Comparison of ENCODE assay signal across 17 cellular contexts in the genomic region with DNA sequence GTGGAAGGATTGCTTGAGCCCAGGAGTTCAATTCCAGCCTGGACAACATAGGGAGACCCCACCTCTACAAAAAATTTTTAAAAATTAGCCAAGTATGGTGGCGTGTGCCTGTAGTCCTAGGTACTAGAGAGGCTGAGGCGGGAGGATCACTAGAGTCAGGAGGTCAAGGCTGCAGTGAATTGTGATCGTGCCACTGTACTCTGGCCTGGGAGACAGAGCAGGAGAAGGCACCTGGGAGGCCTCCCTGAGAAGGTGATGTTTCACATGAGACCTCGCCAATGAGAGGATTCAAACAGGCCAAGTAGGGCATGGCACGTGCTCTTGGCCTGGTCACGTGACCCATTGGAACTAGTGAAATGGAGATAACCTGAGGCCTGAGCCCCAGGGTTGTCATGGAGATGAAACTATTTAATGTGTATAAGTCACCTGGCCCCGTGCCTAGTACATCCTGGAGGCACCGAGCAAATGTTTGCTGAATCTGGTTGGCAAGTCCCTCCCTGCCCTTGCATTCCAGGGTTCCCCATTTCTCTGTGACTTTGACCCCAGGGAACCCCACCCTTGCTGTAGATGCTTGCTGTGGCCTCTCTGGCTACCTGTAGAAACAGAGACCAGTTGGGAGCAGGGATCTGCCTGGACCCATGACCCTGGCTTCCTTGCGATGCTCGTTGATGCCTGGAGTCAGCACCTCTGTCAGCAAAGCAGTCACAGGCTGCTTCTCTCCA. TPM values are rescaled to one million over a fixed set of nuclear protein-coding genes. Genes with fewer than 3 reads are reported as not detected.
DNase-seq lines count a peak whose midpoint lies in the region; ATAC-seq and TF ChIP-seq lines count a peak whose summit lies in the region.
"Had no signal": no experiment of that assay in that cellular context is flagged by ENCODE, and none has a peak within 500 bp of the region (broad histone marks: within the 10 kb centered on the region; RNA-seq: fewer than 3 reads in every experiment).

No MANE protein-coding gene starts in this region.

- no peaks in the 10 kb centered on the region for H3K27me3 Mint-ChIP-seq in activated T-cell treated with anti-CD3 and anti-CD28 coated beads, Interleukin-2, amount 50 U/mL, for 72 hours (ENCODE audit: low read depth)
- H3K27me3 Mint-ChIP-seq: CD4-positive, alpha-beta memory T cell had no signal

- DNase-seq in DMS53 treated with DMSO at 0.1 percent for 48 hours (lab: John Stamatoyannopoulos, UW; ENCODE audit: unreplicated experiment) (peak; percentile 47), NCI-H2029 treated with DMSO at 0.1 percent for 48 hours (lab: John Stamatoyannopoulos, UW) (peak; percentile 69), breast epithelium (ENCODE audit: low spot score in 2 of 2) (peak; percentile 65 to 86), mucosa of descending colon (peak; percentile 85 to 90 (median 90)), NCI-H187 (lab: John Stamatoyannopoulos, UW) (no peak)
- no peak for DNase-seq in activated T-cell treated with anti-CD3 and anti-CD28 coated beads, Interleukin-2, amount 50 U/mL, for 72 hours
- DNase-seq: activated CD4-positive, alpha-beta T cell treated with anti-CD3 and anti-CD28 coated beads, Interleukin-2, amount 50 U/mL, for 1 hour; activated gamma-delta T cell; CD4-positive, alpha-beta memory T cell; left ventricle myocardium inferior; NCI-H446; ovary; stimulated activated CD4-positive, alpha-beta T cell treated with anti-CD3 and anti-CD28 coated beads, Interleukin-2, amount 100 ng/mL, for 24 hours; stimulated activated naive CD4-positive, alpha-beta T cell had no signal

- no peaks in the 10 kb centered on the region for H3K4me1 Mint-ChIP-seq in activated T-cell treated with anti-CD3 and anti-CD28 coated beads, Interleukin-2, amount 50 U/mL, for 72 hours (ENCODE audit: low read depth)
- H3K4me1 Mint-ChIP-seq: CD4-positive, alpha-beta memory T cell had no signal

- intact Hi-C loops in breast epithelium (cut with DNase I; ENCODE audit: low total_unique reads) (no loop called here), mucosa of descending colon (cut with DNase I, micrococcal nuclease) (no loop called here)

- ATAC-seq in mucosa of descending colon = peak; percentile 83
- ATAC-seq in activated T-cell treated with anti-CD3 and anti-CD28 coated beads, Interleukin-2, amount 50 U/mL, for 72 hours (replicated peaks in 1 of 2) = no peak
- no peak for ATAC-seq in HG03460 (IDR thresholded peaks at IDR 0.05; ENCODE audit: unreplicated experiment)
- no peak for ATAC-seq in HG02938 (IDR thresholded peaks at IDR 0.05; ENCODE audit: unreplicated experiment)

- TF ChIP-seq POLR2A in breast epithelium (IDR thresholded peaks at IDR 0.05) = no peak

- H3K36me3 Mint-ChIP-seq in activated T-cell treated with anti-CD3 and anti-CD28 coated beads, Interleukin-2, amount 50 U/mL, for 72 hours (ENCODE audit: insufficient read depth in 2 of 2) = no peaks in the 10 kb centered on the region
- H3K36me3 Mint-ChIP-seq: CD4-positive, alpha-beta memory T cell; IgD-negative memory B cell had no signal

- no peaks in the 10 kb centered on the region for H3K27me3 ChIP-seq in breast epithelium
- H3K27me3 ChIP-seq: ovary had no signal

- H3K9me3 Mint-ChIP-seq in activated T-cell treated with anti-CD3 and anti-CD28 coated beads, Interleukin-2, amount 50 U/mL, for 72 hours = no peaks in the 10 kb centered on the region
- H3K9me3 Mint-ChIP-seq: CD4-positive, alpha-beta memory T cell; IgD-negative memory B cell had no signal

- H3K4me1 ChIP-seq in breast epithelium (peaks cover 0 to 19% of the 10 kb centered on the region in 2 donors), mucosa of descending colon (ENCODE audit: low read depth) (peaks cover 38% of the 10 kb centered on the region)

- H3K4me3 ChIP-seq in breast epithelium (no peak overlapping the region), mucosa of descending colon (no peak overlapping the region)
- H3K4me3 ChIP-seq: left ventricle myocardium inferior, ovary had no signal

- no peaks in the 10 kb centered on the region for H3K9me3 ChIP-seq in breast epithelium
- no peaks in the 10 kb centered on the region for H3K9me3 ChIP-seq in mucosa of descending colon
- H3K9me3 ChIP-seq: left ventricle myocardium inferior, ovary had no signal

- H3K27ac ChIP-seq in breast epithelium = peak overlapping the region in 1 of 2 donors; percentile 84
- H3K27ac ChIP-seq: left ventricle myocardium inferior, ovary had no signal

- no peak overlapping the region for H3K27ac Mint-ChIP-seq in activated T-cell treated with anti-CD3 and anti-CD28 coated beads, Interleukin-2, amount 50 U/mL, for 72 hours
- H3K27ac Mint-ChIP-seq: CD4-positive, alpha-beta memory T cell had no signal

- TF ChIP-seq CTCF in breast epithelium (IDR thresholded peaks at IDR 0.05) (no peak), mucosa of descending colon (IDR thresholded peaks at IDR 0.05) (no peak)

- H3K36me3 ChIP-seq in breast epithelium (no peaks in the 10 kb centered on the region), mucosa of descending colon (ENCODE audit: low read depth) (no peaks in the 10 kb centered on the region)
- H3K36me3 ChIP-seq: left ventricle myocardium inferior, ovary had no signal

- H3K4me3 Mint-ChIP-seq in activated T-cell treated with anti-CD3 and anti-CD28 coated beads, Interleukin-2, amount 50 U/mL, for 72 hours = no peak overlapping the region
- H3K4me3 Mint-ChIP-seq: CD4-positive, alpha-beta memory T cell had no signal

RNA-seq across cellular contexts. Expression of gene ROCK2, which starts 26.1 kb away (rescaled TPM):
- total RNA-seq in breast epithelium = 100 to 1,000 TPM in 2 of 3 donors, 10 to 100 TPM in 1; 87.1 to 181 (median 103) TPM
- total RNA-seq in mucosa of descending colon = 10 to 100 TPM; 67.7 to 77.8 (median 71.0) TPM
- total RNA-seq in activated T-cell treated with anti-CD3 and anti-CD28 coated beads, Interleukin-2, amount 50 U/mL, for 72 hours = 10 to 100 TPM; 14.7 to 15.3 TPM

Comparison
In these comparisons a context has a peak if more than half of its experiments do, and no peak if none do; other contexts are left out.
1. DNase-seq: peak in DMS53 treated with DMSO at 0.1 percent for 48 hours (single experiment), NCI-H2029 treated with DMSO at 0.1 percent for 48 hours (single experiment), breast epithelium (2 of 2) and mucosa of descending colon (3 of 3); none in activated T-cell treated with anti-CD3 and anti-CD28 coated beads, Interleukin-2, amount 50 U/mL, for 72 hours (0 of 2) and NCI-H187 (0 of 2).
2. RNA of gene ROCK2, which starts 26.1 kb away (total RNA-seq): 87.1 to 181 TPM in breast epithelium and 67.7 to 77.8 TPM in mucosa of descending colon; 14.7 to 15.3 TPM in activated T-cell treated with anti-CD3 and anti-CD28 coated beads, Interleukin-2, amount 50 U/mL, for 72 hours; every median in the first group is over 4 times any median in the second.